10 cellular contexts compared by ENCODE assay signal in the genomic region with DNA sequence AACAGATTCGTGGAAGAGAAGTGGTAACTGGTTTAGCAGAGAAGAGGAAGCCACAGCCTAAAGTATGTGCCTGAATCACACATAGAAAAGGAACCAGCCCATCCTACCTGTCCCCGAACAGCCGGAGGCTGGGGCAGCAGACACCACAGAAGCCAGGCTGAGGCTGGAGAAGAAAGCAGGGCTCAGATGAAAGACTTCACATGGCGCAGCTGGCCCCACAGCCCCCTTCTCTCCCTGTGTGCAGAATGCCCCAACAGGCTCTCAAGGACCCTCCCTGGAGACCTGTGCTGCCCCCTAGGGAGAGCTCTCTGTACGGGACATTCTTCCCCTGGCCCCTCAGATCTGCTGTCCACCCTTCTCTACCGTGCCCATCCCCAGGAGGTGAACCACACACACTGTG.
A peak's percentile ranks its signal among the peaks of the same experiment; 100 is the strongest.
DNase-seq lines count a peak whose midpoint lies in the region; ATAC-seq, FAIRE-seq and TF ChIP-seq lines count a peak whose summit lies in the region.
"Had no signal": no experiment of that assay in that cellular context is flagged by ENCODE, and none has a peak within 500 bp of the region (broad histone marks: within the 10 kb centered on the region; RNA-seq: fewer than 3 reads in every experiment).

No MANE protein-coding gene starts in this region.

- no peak for FAIRE-seq in HepG2 (lab: Jason Lieb, UNC)

- H3K9ac ChIP-seq in HepG2 (ENCODE audit: insufficient read depth, low read depth, low read length): no peak overlapping the region

- H4K20me1 ChIP-seq in HepG2 (ENCODE audit: insufficient read depth, low read length): no peaks in the 10 kb centered on the region

- CTCF ChIA-PET in HepG2 (lab: Yijun Ruan, JAX; ENCODE audit: low intra/inter-chr PET ratio, low total read pairs): no interaction called here

- no peak for TF ChIP-seq POLR2A in HepG2 (IDR thresholded peaks at IDR 0.05; ENCODE audit: insufficient read depth in 1 of 2, low read depth in 2 of 2, low read length in 2 of 2)

- H3K27me3 ChIP-seq in SJCRH30 (no peaks in the 10 kb centered on the region), HepG2 (ENCODE audit: control insufficient read depth in 1 of 2, insufficient read depth in 2 of 2, low read length in 2 of 2) (peaks cover 1 to 20% of the 10 kb centered on the region in 2 experiments; a peak in 1 of 5 replicates)

- H3K27ac ChIP-seq in SJCRH30 (no peak overlapping the region), HepG2 (ENCODE audit: extremely low read length, insufficient read depth, low read length) (no peak overlapping the region)

- H3K36me3 ChIP-seq in SJCRH30 (no peaks in the 10 kb centered on the region), HepG2 (replicated peaks in 1 of 2; ENCODE audit: control insufficient read depth in 1 of 2, insufficient read depth in 2 of 2, low read length in 2 of 2) (no peaks in the 10 kb centered on the region)

- intact Hi-C loops in HepG2 (cut with micrococcal nuclease; ENCODE audit: unreplicated experiment): no loop called here

- no peak overlapping the region for H2AFZ ChIP-seq in HepG2 (ENCODE audit: low read length)

- no peaks in the 10 kb centered on the region for H3K79me2 ChIP-seq in HepG2 (ENCODE audit: insufficient read depth, low read length)

- H3K9me3 ChIP-seq in SJCRH30 (replicated peaks) (no peaks in the 10 kb centered on the region; the same call in 1 of the 2 replicates), HepG2 (ENCODE audit: low read length) (peaks cover 3% of the 10 kb centered on the region; the same call in 1 of the 2 replicates)

- H3K4me3 ChIP-seq in SJCRH30 (no peak overlapping the region), HepG2 (replicated peaks in 1 of 3; ENCODE audit: insufficient read depth in 1 of 3, low read depth in 2 of 3, low read length in 3 of 3) (no peak overlapping the region)
- H3K4me3 ChIP-seq: smooth muscle cell had no signal

- WGBS in HepG2 (ENCODE audit: low lambda C conversion rate): 11% methylated on average over 4 of the region's 6 CpGs

- no TSS peak for BruUV-seq in HepG2 (replicated peaks; lab: Mats Ljungman, UMichigan)

- no peak overlapping the region for H3K4me2 ChIP-seq in HepG2 (ENCODE audit: low read depth, low read length)
- H3K4me2 ChIP-seq: smooth muscle cell had no signal

- TF ChIP-seq EP300 in HepG2 (IDR thresholded peaks at IDR 0.05; ENCODE audit: low read depth in 2 of 2, low read length in 2 of 2) (no peak), HepG2 (CRISPR knock-in tag; IDR thresholded peaks at IDR 0.05; ENCODE audit: borderline replicate concordance) (no peak)

- no peak for TF ChIP-seq RAD21 in HepG2 (CRISPR knock-in tag; IDR thresholded peaks at IDR 0.05)

- ATAC-seq in HepG2: peak; percentile 92
- ATAC-seq in GM18498 (IDR thresholded peaks at IDR 0.05; ENCODE audit: unreplicated experiment): no peak

- in situ Hi-C loops in GM13976 (cut with MboI; ENCODE audit: low sequenced_read_pairs, unreplicated experiment): no loop called here
- in situ Hi-C loops in HepG2 (cut with HindIII; ENCODE audit: extremely low pct_ligation_motif_present, low pct_unique_long_range_greater_than_20kb): no loop called here

- TF ChIP-seq CTCF in GM13976 (IDR thresholded peaks at IDR 0.05; ENCODE audit: borderline replicate concordance, control extremely low read depth, extremely low read depth, insufficient read depth, missing control alignments) (peak; percentile 8), HepG2 (CRISPR knock-in tag; IDR thresholded peaks at IDR 0.05) (peak; percentile 45)

- H3K4me1 ChIP-seq in SJCRH30 (no peaks in the 10 kb centered on the region), HepG2 (ENCODE audit: insufficient read depth, low read length) (no peaks in the 10 kb centered on the region)

- POLR2A ChIA-PET in HepG2 (lab: Yijun Ruan, JAX): no interaction called here

- peak; percentile 53 for DNase-seq in CD1c-positive myeloid dendritic cell (ENCODE audit: extremely low spot score)
- DNase-seq in GM13976 (ENCODE audit: low spot score): no peak
- DNase-seq in SJCRH30: peak; percentile 6 to 13
- DNase-seq in HepG2 (ENCODE audit: low spot score): peak; percentile 8
- no peak for DNase-seq in stimulated activated CD8-positive, alpha-beta memory T cell treated with anti-CD3 and anti-CD28 coated beads, Interleukin-4, amount 100 ng/mL, for 48 hours
- no peak for DNase-seq in activated effector memory CD4-positive, alpha-beta T cell treated with anti-CD3 and anti-CD28 coated beads, Interleukin-2, amount 50 U/mL, for 16 hours
- DNase-seq: activated CD4-positive, alpha-beta T cell treated with anti-CD3 and anti-CD28 coated beads for 48 hours; effector CD8-positive, alpha-beta T cell had no signal

TF ChIP-seq in HepG2, 621 proteins besides CTCF, POLR2A, EP300 and RAD21:
- no peak for TF ChIP-seq ZNF556 (CRISPR knock-in tag; IDR thresholded peaks at IDR 0.05; ENCODE audit: borderline replicate concordance)
- peak; percentile 25; the same call in 1 of the 2 replicates for TF ChIP-seq STAG1 (CRISPR knock-in tag; IDR thresholded peaks at IDR 0.05)

Comparison
In these comparisons a context has a peak if more than half of its experiments do, and no peak if none do; other contexts are left out.
1. DNase-seq: peak in CD1c-positive myeloid dendritic cell (single experiment), SJCRH30 (2 of 2) and HepG2 (single experiment); none in GM13976 (single experiment), stimulated activated CD8-positive, alpha-beta memory T cell treated with anti-CD3 and anti-CD28 coated beads, Interleukin-4, amount 100 ng/mL, for 48 hours (single experiment) and activated effector memory CD4-positive, alpha-beta T cell treated with anti-CD3 and anti-CD28 coated beads, Interleukin-2, amount 50 U/mL, for 16 hours (single experiment).